1 cellular context compared by ENCODE assay signal in the genomic region with DNA sequence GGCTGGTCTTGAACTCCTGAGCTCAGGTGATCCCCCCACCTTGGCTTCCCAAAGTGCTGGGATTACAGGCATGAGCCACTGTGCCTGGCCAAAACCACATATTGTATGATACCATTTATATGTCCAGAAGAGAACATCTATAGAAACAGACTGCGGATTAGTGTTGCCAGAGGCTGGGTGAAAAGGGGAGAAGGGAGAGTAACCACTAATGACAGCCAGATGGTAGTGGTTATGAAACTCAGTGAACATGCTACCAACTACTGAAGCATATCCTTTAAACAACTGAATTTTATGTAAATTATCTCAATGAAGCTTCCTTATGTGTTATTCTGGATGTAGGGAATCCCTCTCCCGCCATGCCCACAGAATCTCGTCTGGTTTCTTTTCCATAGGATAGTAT.
TF ChIP-seq lines count a peak whose summit lies in the region.

No MANE protein-coding gene starts in this region.

TF ChIP-seq in WTC11, 78 proteins besides CTCF, POLR2A, EP300 and RAD21 (continued from another document):
- TF ChIP-seq, protein P1, sequence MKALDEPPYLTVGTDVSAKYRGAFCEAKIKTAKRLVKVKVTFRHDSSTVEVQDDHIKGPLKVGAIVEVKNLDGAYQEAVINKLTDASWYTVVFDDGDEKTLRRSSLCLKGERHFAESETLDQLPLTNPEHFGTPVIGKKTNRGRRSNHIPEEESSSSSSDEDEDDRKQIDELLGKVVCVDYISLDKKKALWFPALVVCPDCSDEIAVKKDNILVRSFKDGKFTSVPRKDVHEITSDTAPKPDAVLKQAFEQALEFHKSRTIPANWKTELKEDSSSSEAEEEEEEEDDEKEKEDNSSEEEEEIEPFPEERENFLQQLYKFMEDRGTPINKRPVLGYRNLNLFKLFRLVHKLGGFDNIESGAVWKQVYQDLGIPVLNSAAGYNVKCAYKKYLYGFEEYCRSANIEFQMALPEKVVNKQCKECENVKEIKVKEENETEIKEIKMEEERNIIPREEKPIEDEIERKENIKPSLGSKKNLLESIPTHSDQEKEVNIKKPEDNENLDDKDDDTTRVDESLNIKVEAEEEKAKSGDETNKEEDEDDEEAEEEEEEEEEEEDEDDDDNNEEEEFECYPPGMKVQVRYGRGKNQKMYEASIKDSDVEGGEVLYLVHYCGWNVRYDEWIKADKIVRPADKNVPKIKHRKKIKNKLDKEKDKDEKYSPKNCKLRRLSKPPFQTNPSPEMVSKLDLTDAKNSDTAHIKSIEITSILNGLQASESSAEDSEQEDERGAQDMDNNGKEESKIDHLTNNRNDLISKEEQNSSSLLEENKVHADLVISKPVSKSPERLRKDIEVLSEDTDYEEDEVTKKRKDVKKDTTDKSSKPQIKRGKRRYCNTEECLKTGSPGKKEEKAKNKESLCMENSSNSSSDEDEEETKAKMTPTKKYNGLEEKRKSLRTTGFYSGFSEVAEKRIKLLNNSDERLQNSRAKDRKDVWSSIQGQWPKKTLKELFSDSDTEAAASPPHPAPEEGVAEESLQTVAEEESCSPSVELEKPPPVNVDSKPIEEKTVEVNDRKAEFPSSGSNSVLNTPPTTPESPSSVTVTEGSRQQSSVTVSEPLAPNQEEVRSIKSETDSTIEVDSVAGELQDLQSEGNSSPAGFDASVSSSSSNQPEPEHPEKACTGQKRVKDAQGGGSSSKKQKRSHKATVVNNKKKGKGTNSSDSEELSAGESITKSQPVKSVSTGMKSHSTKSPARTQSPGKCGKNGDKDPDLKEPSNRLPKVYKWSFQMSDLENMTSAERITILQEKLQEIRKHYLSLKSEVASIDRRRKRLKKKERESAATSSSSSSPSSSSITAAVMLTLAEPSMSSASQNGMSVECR (CRISPR knock-in tag; IDR thresholded peaks at IDR 0.05; ENCODE audit: borderline replicate concordance), result no peak
- TF ChIP-seq, protein P2, sequence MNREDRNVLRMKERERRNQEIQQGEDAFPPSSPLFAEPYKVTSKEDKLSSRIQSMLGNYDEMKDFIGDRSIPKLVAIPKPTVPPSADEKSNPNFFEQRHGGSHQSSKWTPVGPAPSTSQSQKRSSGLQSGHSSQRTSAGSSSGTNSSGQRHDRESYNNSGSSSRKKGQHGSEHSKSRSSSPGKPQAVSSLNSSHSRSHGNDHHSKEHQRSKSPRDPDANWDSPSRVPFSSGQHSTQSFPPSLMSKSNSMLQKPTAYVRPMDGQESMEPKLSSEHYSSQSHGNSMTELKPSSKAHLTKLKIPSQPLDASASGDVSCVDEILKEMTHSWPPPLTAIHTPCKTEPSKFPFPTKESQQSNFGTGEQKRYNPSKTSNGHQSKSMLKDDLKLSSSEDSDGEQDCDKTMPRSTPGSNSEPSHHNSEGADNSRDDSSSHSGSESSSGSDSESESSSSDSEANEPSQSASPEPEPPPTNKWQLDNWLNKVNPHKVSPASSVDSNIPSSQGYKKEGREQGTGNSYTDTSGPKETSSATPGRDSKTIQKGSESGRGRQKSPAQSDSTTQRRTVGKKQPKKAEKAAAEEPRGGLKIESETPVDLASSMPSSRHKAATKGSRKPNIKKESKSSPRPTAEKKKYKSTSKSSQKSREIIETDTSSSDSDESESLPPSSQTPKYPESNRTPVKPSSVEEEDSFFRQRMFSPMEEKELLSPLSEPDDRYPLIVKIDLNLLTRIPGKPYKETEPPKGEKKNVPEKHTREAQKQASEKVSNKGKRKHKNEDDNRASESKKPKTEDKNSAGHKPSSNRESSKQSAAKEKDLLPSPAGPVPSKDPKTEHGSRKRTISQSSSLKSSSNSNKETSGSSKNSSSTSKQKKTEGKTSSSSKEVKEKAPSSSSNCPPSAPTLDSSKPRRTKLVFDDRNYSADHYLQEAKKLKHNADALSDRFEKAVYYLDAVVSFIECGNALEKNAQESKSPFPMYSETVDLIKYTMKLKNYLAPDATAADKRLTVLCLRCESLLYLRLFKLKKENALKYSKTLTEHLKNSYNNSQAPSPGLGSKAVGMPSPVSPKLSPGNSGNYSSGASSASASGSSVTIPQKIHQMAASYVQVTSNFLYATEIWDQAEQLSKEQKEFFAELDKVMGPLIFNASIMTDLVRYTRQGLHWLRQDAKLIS (CRISPR knock-in tag; IDR thresholded peaks at IDR 0.05; ENCODE audit: borderline replicate concordance), result no peak
- TF ChIP-seq, protein P3, sequence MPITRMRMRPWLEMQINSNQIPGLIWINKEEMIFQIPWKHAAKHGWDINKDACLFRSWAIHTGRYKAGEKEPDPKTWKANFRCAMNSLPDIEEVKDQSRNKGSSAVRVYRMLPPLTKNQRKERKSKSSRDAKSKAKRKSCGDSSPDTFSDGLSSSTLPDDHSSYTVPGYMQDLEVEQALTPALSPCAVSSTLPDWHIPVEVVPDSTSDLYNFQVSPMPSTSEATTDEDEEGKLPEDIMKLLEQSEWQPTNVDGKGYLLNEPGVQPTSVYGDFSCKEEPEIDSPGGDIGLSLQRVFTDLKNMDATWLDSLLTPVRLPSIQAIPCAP (CRISPR knock-in tag; IDR thresholded peaks at IDR 0.05), result no peak
- TF ChIP-seq MYBL2 (CRISPR knock-in tag; IDR thresholded peaks at IDR 0.05) (no peak), KAT7 (CRISPR knock-in tag; IDR thresholded peaks at IDR 0.05; ENCODE audit: borderline replicate concordance) (no peak), ZBTB21 (CRISPR knock-in tag; IDR thresholded peaks at IDR 0.05; ENCODE audit: borderline replicate concordance) (no peak), ZNF219 (CRISPR knock-in tag; IDR thresholded peaks at IDR 0.05; ENCODE audit: borderline replicate concordance) (no peak)
- TF ChIP-seq, protein P4, sequence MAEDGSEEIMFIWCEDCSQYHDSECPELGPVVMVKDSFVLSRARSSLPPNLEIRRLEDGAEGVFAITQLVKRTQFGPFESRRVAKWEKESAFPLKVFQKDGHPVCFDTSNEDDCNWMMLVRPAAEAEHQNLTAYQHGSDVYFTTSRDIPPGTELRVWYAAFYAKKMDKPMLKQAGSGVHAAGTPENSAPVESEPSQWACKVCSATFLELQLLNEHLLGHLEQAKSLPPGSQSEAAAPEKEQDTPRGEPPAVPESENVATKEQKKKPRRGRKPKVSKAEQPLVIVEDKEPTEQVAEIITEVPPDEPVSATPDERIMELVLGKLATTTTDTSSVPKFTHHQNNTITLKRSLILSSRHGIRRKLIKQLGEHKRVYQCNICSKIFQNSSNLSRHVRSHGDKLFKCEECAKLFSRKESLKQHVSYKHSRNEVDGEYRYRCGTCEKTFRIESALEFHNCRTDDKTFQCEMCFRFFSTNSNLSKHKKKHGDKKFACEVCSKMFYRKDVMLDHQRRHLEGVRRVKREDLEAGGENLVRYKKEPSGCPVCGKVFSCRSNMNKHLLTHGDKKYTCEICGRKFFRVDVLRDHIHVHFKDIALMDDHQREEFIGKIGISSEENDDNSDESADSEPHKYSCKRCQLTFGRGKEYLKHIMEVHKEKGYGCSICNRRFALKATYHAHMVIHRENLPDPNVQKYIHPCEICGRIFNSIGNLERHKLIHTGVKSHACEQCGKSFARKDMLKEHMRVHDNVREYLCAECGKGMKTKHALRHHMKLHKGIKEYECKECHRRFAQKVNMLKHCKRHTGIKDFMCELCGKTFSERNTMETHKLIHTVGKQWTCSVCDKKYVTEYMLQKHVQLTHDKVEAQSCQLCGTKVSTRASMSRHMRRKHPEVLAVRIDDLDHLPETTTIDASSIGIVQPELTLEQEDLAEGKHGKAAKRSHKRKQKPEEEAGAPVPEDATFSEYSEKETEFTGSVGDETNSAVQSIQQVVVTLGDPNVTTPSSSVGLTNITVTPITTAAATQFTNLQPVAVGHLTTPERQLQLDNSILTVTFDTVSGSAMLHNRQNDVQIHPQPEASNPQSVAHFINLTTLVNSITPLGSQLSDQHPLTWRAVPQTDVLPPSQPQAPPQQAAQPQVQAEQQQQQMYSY (CRISPR knock-in tag; IDR thresholded peaks at IDR 0.05), result no peak
